ENCODE assay signal across 21 cellular contexts in genomic region chr3:197417451-197417850, GRCh38.
DNase-seq lines count a peak whose midpoint lies in the region; ATAC-seq and TF ChIP-seq lines count a peak whose summit lies in the region.
"Had no signal": no experiment of that assay in that cellular context is flagged by ENCODE, and none has a peak within 500 bp of the region (broad histone marks: within the 10 kb centered on the region; RNA-seq: fewer than 3 reads in every experiment).

No MANE protein-coding gene starts in this region.

- peak; percentile 84 for ATAC-seq in left colon
- no peak for ATAC-seq in natural killer cell treated with Interleukin-12 subunit alpha and Interleukin-12 subunit beta and Interleukin-15 and Interleukin-18, amount 100 ng/mL, for 72 hours
- no peak for ATAC-seq in HG03439 (IDR thresholded peaks at IDR 0.05; ENCODE audit: unreplicated experiment)
- ATAC-seq: activated CD4-positive, CD25-positive, alpha-beta regulatory T cell treated with anti-CD3 and anti-CD28 coated beads, Interleukin-2, amount 50 U/mL, for 24 hours; naive thymus-derived CD8-positive, alpha-beta T cell had no signal

- H3K9me3 Mint-ChIP-seq in natural killer cell treated with Interleukin-12 subunit alpha and Interleukin-12 subunit beta and Interleukin-15 and Interleukin-18, amount 100 ng/mL, for 72 hours = no peaks in the 10 kb centered on the region
- H3K9me3 Mint-ChIP-seq: activated T-helper 1 cell treated with anti-CD3 and anti-CD28 coated beads, Interleukin-12 subunit alpha, Interleukin-12 subunit beta, Interleukin-2, Interleukin-4 antibody, amounts not matched to agents 30 ng/mL and 10 ng/mL and 1 ng/mL, durations not matched to agents 14 hours and 24 hours and 36 hours had no signal

- peak; percentile 34 for DNase-seq in AG09309 (ENCODE audit: low read depth)
- peak; percentile 48 for DNase-seq in LHCN-M2 (ENCODE audit: low read depth)
- DNase-seq in cerebellar cortex (ENCODE audit: low spot score) = peak; percentile 25
- no peak for DNase-seq in left colon
- DNase-seq in superior temporal gyrus (ENCODE audit: extremely low spot score) = no peak
- DNase-seq in natural killer cell treated with Interleukin-12 subunit alpha and Interleukin-12 subunit beta and Interleukin-15 and Interleukin-18, amount 100 ng/mL, for 72 hours (ENCODE audit: low spot score) = no peak
- DNase-seq in stomach = no peak
- DNase-seq: caudate nucleus; DMS153; heart right ventricle; naive thymus-derived CD8-positive, alpha-beta T cell; NCI-H187 treated with DMSO at 0.1 percent for 48 hours; NCI-H226; SK-N-SH; stimulated activated CD4-positive, alpha-beta T cell treated with anti-CD3 and anti-CD28 coated beads, Interleukin-4, amount 100 ng/mL, for 4 hours; substantia nigra; T-helper 9 cell had no signal

- no peaks in the 10 kb centered on the region for H3K4me1 Mint-ChIP-seq in natural killer cell treated with Interleukin-12 subunit alpha and Interleukin-12 subunit beta and Interleukin-15 and Interleukin-18, amount 100 ng/mL, for 72 hours (ENCODE audit: low read depth in 2 of 2)
- H3K4me1 Mint-ChIP-seq: naive thymus-derived CD8-positive, alpha-beta T cell had no signal

- H3K4me3 Mint-ChIP-seq in natural killer cell treated with Interleukin-12 subunit alpha and Interleukin-12 subunit beta and Interleukin-15 and Interleukin-18, amount 100 ng/mL, for 72 hours = no peak overlapping the region
- H3K4me3 Mint-ChIP-seq: activated T-helper 1 cell treated with anti-CD3 and anti-CD28 coated beads, Interleukin-12 subunit alpha, Interleukin-12 subunit beta, Interleukin-2, Interleukin-4 antibody, amounts not matched to agents 30 ng/mL and 10 ng/mL and 1 ng/mL, durations not matched to agents 14 hours and 24 hours and 36 hours; naive thymus-derived CD8-positive, alpha-beta T cell had no signal

- no peaks in the 10 kb centered on the region for H3K9me3 ChIP-seq in stomach
- H3K9me3 ChIP-seq: heart right ventricle, SK-N-SH had no signal

- TF ChIP-seq POLR2A in stomach (IDR thresholded peaks at IDR 0.05) = no peak

- no peak overlapping the region for H3K27ac Mint-ChIP-seq in natural killer cell treated with Interleukin-12 subunit alpha and Interleukin-12 subunit beta and Interleukin-15 and Interleukin-18, amount 100 ng/mL, for 72 hours
- H3K27ac Mint-ChIP-seq: activated T-helper 1 cell treated with anti-CD3 and anti-CD28 coated beads, Interleukin-12 subunit alpha, Interleukin-12 subunit beta, Interleukin-2, Interleukin-4 antibody, amounts not matched to agents 30 ng/mL and 10 ng/mL and 1 ng/mL, durations not matched to agents 14 hours and 24 hours and 36 hours had no signal

- no peak for TF ChIP-seq EP300 in stomach (IDR thresholded peaks at IDR 0.05)

- intact Hi-C loops in left colon (cut with DNase I, micrococcal nuclease) (no loop called here), stomach (cut with DNase I; ENCODE audit: low total_unique reads) (no loop called here)

- WGBS in stomach, 5 donors = 48 to 72% (median 62%) methylated on average over 6 of the region's 6 CpGs

- H3K36me3 ChIP-seq in stomach = no peaks in the 10 kb centered on the region
- H3K36me3 ChIP-seq: heart right ventricle had no signal

- H3K27me3 Mint-ChIP-seq in natural killer cell treated with Interleukin-12 subunit alpha and Interleukin-12 subunit beta and Interleukin-15 and Interleukin-18, amount 100 ng/mL, for 72 hours = peaks cover 20 to 25% of the 10 kb centered on the region in 2 donors

- no peaks in the 10 kb centered on the region for H3K36me3 Mint-ChIP-seq in natural killer cell treated with Interleukin-12 subunit alpha and Interleukin-12 subunit beta and Interleukin-15 and Interleukin-18, amount 100 ng/mL, for 72 hours
- H3K36me3 Mint-ChIP-seq: naive thymus-derived CD8-positive, alpha-beta T cell had no signal

- H3K4me1 ChIP-seq in stomach = peaks cover 0 to 7% (median 2%) of the 10 kb centered on the region in 4 donors
- H3K4me1 ChIP-seq: parathyroid adenoma had no signal

- no peaks in the 10 kb centered on the region for H3K27me3 ChIP-seq in stomach
- H3K27me3 ChIP-seq: heart right ventricle had no signal

- no peak overlapping the region for H3K4me3 ChIP-seq in AG09309 (ENCODE audit: control insufficient read depth, low read depth, low read length)
- H3K4me3 ChIP-seq in stomach = no peak overlapping the region
- H3K4me3 ChIP-seq: heart right ventricle had no signal

- TF ChIP-seq CTCF in AG09309 (IDR thresholded peaks at IDR 0.05; ENCODE audit: control insufficient read depth, insufficient read depth, low read depth, low read length, missing control alignments) (no peak), stomach (IDR thresholded peaks at IDR 0.05) (no peak)

- no peak overlapping the region for H3K27ac ChIP-seq in stomach
- H3K27ac ChIP-seq: parathyroid adenoma had no signal

Comparison
In these comparisons a context has a peak if more than half of its experiments do, and no peak if none do; other contexts are left out.
1. DNase-seq: peak in AG09309 (single experiment), LHCN-M2 (single experiment) and cerebellar cortex (single experiment); none in left colon (0 of 2), superior temporal gyrus (single experiment), natural killer cell treated with Interleukin-12 subunit alpha and Interleukin-12 subunit beta and Interleukin-15 and Interleukin-18, amount 100 ng/mL, for 72 hours (single experiment) and stomach (single experiment).